In the genomic region with DNA sequence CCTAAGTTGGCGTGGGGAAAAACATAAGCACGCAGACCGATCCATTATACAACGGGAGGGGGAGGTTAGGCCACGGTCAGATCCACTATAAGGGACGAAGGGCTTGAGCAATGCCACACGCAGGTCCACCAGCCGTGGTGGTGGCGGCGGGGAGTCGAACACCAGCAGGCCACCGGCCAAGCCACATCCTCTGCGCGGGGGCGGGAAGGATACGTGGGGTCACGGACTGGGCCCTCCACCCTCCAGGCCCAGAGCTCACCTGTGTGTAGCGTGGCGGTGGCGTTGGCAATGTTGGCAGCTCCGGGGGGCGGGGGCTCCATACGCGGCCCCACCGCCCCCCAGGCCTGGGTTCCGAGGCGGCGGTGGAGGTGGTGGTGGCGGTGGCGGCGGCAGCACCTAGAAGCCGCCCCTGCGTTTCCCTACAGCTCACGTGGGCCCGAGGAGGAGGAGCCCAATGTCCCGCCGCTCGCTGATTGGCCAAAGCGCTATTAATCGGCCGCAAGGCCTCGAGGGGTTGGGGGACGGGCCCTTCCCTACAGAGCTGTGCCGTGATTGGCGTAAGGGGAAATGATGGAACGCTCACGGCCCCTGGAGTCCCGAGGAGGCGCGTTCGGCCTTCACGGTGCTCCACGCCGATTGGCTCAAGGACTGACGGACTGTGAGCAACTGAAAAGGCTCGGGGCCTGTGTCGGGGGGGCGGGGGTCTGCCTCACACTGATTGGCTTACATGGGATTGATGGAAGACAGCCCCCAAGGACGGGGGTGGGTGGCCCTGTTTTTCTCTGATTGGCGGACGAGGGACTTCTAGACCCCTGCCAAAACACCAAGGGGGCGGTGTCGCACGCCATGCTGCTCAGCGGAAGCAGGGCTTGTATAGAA, we compare ENCODE assay signal across 8 cellular contexts. TPM values are rescaled to one million over a fixed set of nuclear protein-coding genes. Genes with fewer than 3 reads are reported as not detected.
A peak's percentile ranks its signal among the peaks of the same experiment; 100 is the strongest.
DNase-seq lines count a peak whose midpoint lies in the region; ATAC-seq and TF ChIP-seq lines count a peak whose summit lies in the region.

A gene with protein sequence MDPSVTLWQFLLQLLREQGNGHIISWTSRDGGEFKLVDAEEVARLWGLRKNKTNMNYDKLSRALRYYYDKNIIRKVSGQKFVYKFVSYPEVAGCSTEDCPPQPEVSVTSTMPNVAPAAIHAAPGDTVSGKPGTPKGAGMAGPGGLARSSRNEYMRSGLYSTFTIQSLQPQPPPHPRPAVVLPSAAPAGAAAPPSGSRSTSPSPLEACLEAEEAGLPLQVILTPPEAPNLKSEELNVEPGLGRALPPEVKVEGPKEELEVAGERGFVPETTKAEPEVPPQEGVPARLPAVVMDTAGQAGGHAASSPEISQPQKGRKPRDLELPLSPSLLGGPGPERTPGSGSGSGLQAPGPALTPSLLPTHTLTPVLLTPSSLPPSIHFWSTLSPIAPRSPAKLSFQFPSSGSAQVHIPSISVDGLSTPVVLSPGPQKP (minus strand): TSS at position 400 of the 879 bp plus-strand sequence. CDS start 9,122 bp downstream, outside the sequence.

- peaks cover 2% of the 10 kb centered on the region for H3K36me3 ChIP-seq in kidney epithelial cell (ENCODE audit: control insufficient read depth, insufficient read depth, low read length)

- peak; percentile 90 for ATAC-seq in HG03432 (IDR thresholded peaks at IDR 0.05; ENCODE audit: unreplicated experiment)
- ATAC-seq in activated CD4-positive, alpha-beta T cell treated with anti-CD3 and anti-CD28 coated beads for 36 hours = peak; percentile 95

- peak within 1 kb of the TSS; percentile 97 for H3K27ac Mint-ChIP-seq in activated CD4-positive, alpha-beta T cell treated with anti-CD3 and anti-CD28 coated beads for 36 hours

- H3K27me3 ChIP-seq in kidney epithelial cell (ENCODE audit: control insufficient read depth, insufficient read depth, low read length) = no peaks in the 10 kb centered on the region

- H3K27me3 Mint-ChIP-seq in activated CD4-positive, alpha-beta T cell treated with anti-CD3 and anti-CD28 coated beads for 36 hours = no peaks in the 10 kb centered on the region

- DNase-seq in AG20443 (ENCODE audit: low spot score) (peak; percentile 90), NCI-H510A (lab: John Stamatoyannopoulos, UW) (peak; percentile 99), choroid plexus epithelial cell (ENCODE audit: low read depth) (peak; percentile 99), kidney epithelial cell (ENCODE audit: low read depth) (peak; percentile 87)
- DNase-seq in activated CD4-positive, alpha-beta T cell treated with anti-CD3 and anti-CD28 coated beads for 36 hours = peak; percentile 93
- peak; percentile 81 to 83 for DNase-seq in stimulated activated CD4-positive, alpha-beta T cell treated with anti-CD3 and anti-CD28 coated beads, Interleukin-15, amount 100 ng/mL, for 48 hours (ENCODE audit: low read depth in 2 of 2)

- POLR2A ChIA-PET in activated CD4-positive, alpha-beta T cell treated with anti-CD3 and anti-CD28 coated beads for 36 hours (lab: Charles Lee) = interaction anchor here (0.6 to 1.5 kb wide), 3 partner anchors 12 to 371 kb away, joined by 3 to 9 read pairs (median 3); no protein-coding TSS in a partner anchor

- CTCF ChIA-PET in activated CD4-positive, alpha-beta T cell treated with anti-CD3 and anti-CD28 coated beads for 36 hours (lab: Charles Lee) = interaction anchor here (1.0 kb wide), 1 partner anchor 94 kb away, joined by 4 read pairs; no protein-coding TSS in a partner anchor

- H3K4me1 Mint-ChIP-seq in activated CD4-positive, alpha-beta T cell treated with anti-CD3 and anti-CD28 coated beads for 36 hours = peaks cover 44% of the 10 kb centered on the region

- H3K36me3 Mint-ChIP-seq in activated CD4-positive, alpha-beta T cell treated with anti-CD3 and anti-CD28 coated beads for 36 hours (ENCODE audit: low read depth) = peaks cover 59% of the 10 kb centered on the region

- no peak for TF ChIP-seq CTCF in choroid plexus epithelial cell (conservative IDR thresholded peaks at IDR 0.05; ENCODE audit: low read depth, low read length)
- no peak for TF ChIP-seq CTCF in kidney epithelial cell (IDR thresholded peaks at IDR 0.05; ENCODE audit: insufficient read depth, low read length, poor library complexity, severe bottlenecking)

- intact Hi-C loops in activated CD4-positive, alpha-beta T cell treated with anti-CD3 and anti-CD28 coated beads for 36 hours (cut with DNase I, micrococcal nuclease) = loop anchor here (1.0 to 10.0 kb wide), 13 partner anchors 8 to 1264 kb away; a partner anchor contains a TSS

- H3K4me3 ChIP-seq in choroid plexus epithelial cell (ENCODE audit: low read depth, low read length) (peak within 1 kb of the TSS; percentile 74), kidney epithelial cell (ENCODE audit: low read depth, low read length) (peak within 1 kb of the TSS; percentile 81)

- H3K4me3 Mint-ChIP-seq in activated CD4-positive, alpha-beta T cell treated with anti-CD3 and anti-CD28 coated beads for 36 hours = peak within 1 kb of the TSS; percentile 92

- TF ChIP-seq POLR2A in GM19099 (IDR thresholded peaks at IDR 0.05; ENCODE audit: extremely low read depth, insufficient read length, low read depth) = peak; percentile 68

- no peaks in the 10 kb centered on the region for H3K9me3 Mint-ChIP-seq in activated CD4-positive, alpha-beta T cell treated with anti-CD3 and anti-CD28 coated beads for 36 hours (ENCODE audit: low read depth)

RNA-seq across cellular contexts. Expression of the gene that starts here (rescaled TPM):
- total RNA-seq in activated CD4-positive, alpha-beta T cell treated with anti-CD3 and anti-CD28 coated beads for 36 hours = 100 to 1,000 TPM in 1 of 2 experiments, 10 to 100 TPM in 1; 96.8 to 117 TPM
- total RNA-seq in kidney epithelial cell = 36.0 and 39.5 TPM in 2 replicates

Comparison
In these comparisons a context has a peak if more than half of its experiments do, and no peak if none do; other contexts are left out.
1. Peak in every context shown above with its lines: DNase-seq, ATAC-seq and H3K4me3 ChIP-seq.